Comparison of ENCODE assay signal across 21 cellular contexts in the genomic region with DNA sequence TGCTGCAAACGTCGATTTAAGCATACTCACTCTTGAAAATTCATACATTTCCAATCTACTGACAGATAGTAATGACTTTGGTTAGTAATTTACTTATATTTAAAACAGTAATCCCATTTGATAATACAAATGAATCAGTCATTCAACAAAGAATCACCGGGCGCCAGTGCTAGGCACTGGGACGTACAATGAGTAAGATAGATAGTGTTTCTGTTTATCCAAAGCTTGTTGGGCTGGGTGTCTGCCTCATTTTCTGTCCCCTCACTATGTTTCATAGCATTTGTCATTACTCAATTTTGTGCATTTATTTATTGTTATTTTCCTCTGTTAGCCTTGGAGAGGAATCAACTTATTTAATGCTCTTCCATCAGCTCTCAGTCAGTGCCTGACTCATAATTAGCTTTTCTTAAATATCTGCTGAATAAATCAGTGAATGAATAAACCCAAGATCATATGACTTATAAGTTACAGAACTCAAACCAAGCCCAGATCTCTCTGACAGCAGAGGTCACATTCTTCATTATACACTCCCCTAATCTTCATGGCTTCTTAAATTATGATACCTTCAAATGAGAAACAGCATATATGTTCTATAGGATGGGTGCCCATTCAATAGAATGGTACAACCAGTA.
DNase-seq lines count a peak whose midpoint lies in the region; ATAC-seq and TF ChIP-seq lines count a peak whose summit lies in the region.
"Had no signal": no experiment of that assay in that cellular context is flagged by ENCODE, and none has a peak within 500 bp of the region (broad histone marks: within the 10 kb centered on the region; RNA-seq: fewer than 3 reads in every experiment).

No MANE protein-coding gene starts in this region.

- intact Hi-C loops in posterior cingulate gyrus (cut with DNase I): no loop called here

- no peaks in the 10 kb centered on the region for H3K9me3 ChIP-seq in adipocyte (ENCODE audit: control insufficient read depth, low read length)
- H3K9me3 ChIP-seq: BE2C had no signal

- no peaks in the 10 kb centered on the region for H3K27me3 ChIP-seq in adipocyte (replicated peaks; ENCODE audit: control insufficient read depth, insufficient read depth, low read length)
- H3K27me3 ChIP-seq: BE2C had no signal

- TF ChIP-seq CTCF in fibroblast of mammary gland (conservative IDR thresholded peaks at IDR 0.05; ENCODE audit: control insufficient read depth, insufficient read depth, low read depth, low read length): no peak

- no peak overlapping the region for H3K9ac ChIP-seq in adipocyte (ENCODE audit: low read length)

- peak overlapping the region; percentile 13 for H3K4me3 ChIP-seq in adipocyte (ENCODE audit: low read length)
- H3K4me3 ChIP-seq in fibroblast of mammary gland (ENCODE audit: control insufficient read depth, low read depth, low read length): no peak overlapping the region
- H3K4me3 ChIP-seq: K562 had no signal

- no peaks in the 10 kb centered on the region for H3K36me3 ChIP-seq in adipocyte (ENCODE audit: control insufficient read depth, insufficient read depth, low read length, severe bottlenecking)
- H3K36me3 ChIP-seq: BE2C had no signal

- peak; percentile 84 for DNase-seq in HCEC 1CT
- no peak for DNase-seq in adipocyte (ENCODE audit: low read depth)
- DNase-seq in fibroblast of mammary gland (ENCODE audit: low read depth): peak; percentile 87
- DNase-seq in posterior cingulate gyrus: no peak
- no peak for DNase-seq in mesenteric fat pad (ENCODE audit: low spot score)
- DNase-seq: BE2C, Calu3, DMS79 treated with DMSO at 0.1 percent for 48 hours, GF-D8, H9, HFFc6, Kasumi-1, MM.1S, NCI-H2029, NCI-H2227 treated with DMSO at 0.1 percent for 48 hours, NCI-H526 treated with DMSO at 0.1 percent for 48 hours, SHP77 treated with DMSO at 0.1 percent for 48 hours had no signal

- peaks cover 25% of the 10 kb centered on the region for H3K4me1 ChIP-seq in adipocyte (ENCODE audit: control insufficient read depth, insufficient read depth, low read length)

- ATAC-seq in GM21723 (IDR thresholded peaks at IDR 0.05; ENCODE audit: unreplicated experiment) (no peak), HG03097 (IDR thresholded peaks at IDR 0.05; ENCODE audit: low FRiP score, unreplicated experiment) (no peak)
- ATAC-seq: K562, Panc1 had no signal

Comparison
In these comparisons a context has a peak if more than half of its experiments do, and no peak if none do; other contexts are left out.
1. DNase-seq: peak in HCEC 1CT (single experiment) and fibroblast of mammary gland (single experiment); none in adipocyte (single experiment), posterior cingulate gyrus (0 of 10) and mesenteric fat pad (single experiment).